ENCODE assay signal across 18 cellular contexts in genomic region chr22:33865996-33866395, GRCh38. TPM values are rescaled to one million over a fixed set of nuclear protein-coding genes. Genes with fewer than 3 reads are reported as not detected.
DNase-seq lines count a peak whose midpoint lies in the region; ATAC-seq and TF ChIP-seq lines count a peak whose summit lies in the region.
"Had no signal": no experiment of that assay in that cellular context is flagged by ENCODE, and none has a peak within 500 bp of the region (broad histone marks: within the 10 kb centered on the region; RNA-seq: fewer than 3 reads in every experiment).

No MANE protein-coding gene starts in this region.

- no peaks in the 10 kb centered on the region for H3K9me3 ChIP-seq in left ventricle myocardium inferior (replicated peaks)
- H3K9me3 ChIP-seq in esophagus muscularis mucosa, result no peaks in the 10 kb centered on the region
- H3K9me3 ChIP-seq in mucosa of descending colon, result no peaks in the 10 kb centered on the region
- H3K9me3 ChIP-seq in uterus, result no peaks in the 10 kb centered on the region
- H3K9me3 ChIP-seq: BLaER1 had no signal

- H3K36me3 ChIP-seq in left ventricle myocardium inferior (no peaks in the 10 kb centered on the region), esophagus muscularis mucosa (no peaks in the 10 kb centered on the region), mucosa of descending colon (ENCODE audit: low read depth) (no peaks in the 10 kb centered on the region), uterus (no peaks in the 10 kb centered on the region)
- H3K36me3 ChIP-seq: BLaER1 had no signal

- intact Hi-C loops in left ventricle myocardium inferior (cut with micrococcal nuclease), result no loop called here
- intact Hi-C loops in cardiac septum (cut with DNase I), result loop anchor here (2.0 to 5.0 kb wide), 3 partner anchors 39 to 84 kb away; no protein-coding TSS in a partner anchor
- intact Hi-C loops in esophagus muscularis mucosa (cut with DNase I), result no loop called here
- intact Hi-C loops in mucosa of descending colon (cut with DNase I, micrococcal nuclease), result no loop called here
- intact Hi-C loops in uterus (cut with DNase I; ENCODE audit: low total_unique reads), result no loop called here

- TF ChIP-seq POLR2A in esophagus muscularis mucosa (IDR thresholded peaks at IDR 0.05; ENCODE audit: low read depth), result no peak
- no peak for TF ChIP-seq POLR2A in uterus (IDR thresholded peaks at IDR 0.05)

- H3K27me3 ChIP-seq in left ventricle myocardium inferior (ENCODE audit: low read depth) (no peaks in the 10 kb centered on the region), esophagus muscularis mucosa (no peaks in the 10 kb centered on the region), uterus (no peaks in the 10 kb centered on the region)
- H3K27me3 ChIP-seq: BLaER1 had no signal

- TF ChIP-seq EP300 in esophagus muscularis mucosa (IDR thresholded peaks at IDR 0.05), result no peak

- 60% methylated on average over 1 of the region's 1 CpG for WGBS in esophagus muscularis mucosa

- H3K4me1 ChIP-seq in left ventricle myocardium inferior (peaks cover 100% of the 10 kb centered on the region), esophagus muscularis mucosa (peaks cover 52 to 66% (median 59%) of the 10 kb centered on the region in 4 donors), mucosa of descending colon (ENCODE audit: low read depth) (peaks cover 24% of the 10 kb centered on the region), uterus (peaks cover 0 to 6% of the 10 kb centered on the region in 2 donors)

- TF ChIP-seq CTCF in left ventricle myocardium inferior (IDR thresholded peaks at IDR 0.05; ENCODE audit: borderline replicate concordance), result no peak
- no peak for TF ChIP-seq CTCF in esophagus muscularis mucosa (IDR thresholded peaks at IDR 0.05)
- TF ChIP-seq CTCF in mucosa of descending colon (IDR thresholded peaks at IDR 0.05), result no peak
- TF ChIP-seq CTCF in uterus (IDR thresholded peaks at IDR 0.05), result no peak

- H3K27ac ChIP-seq in left ventricle myocardium inferior (replicated peaks), result peak overlapping the region; percentile 89
- H3K27ac ChIP-seq in esophagus muscularis mucosa (replicated peaks in 1 of 4), result peak overlapping the region in 3 of 4 donors; percentile 9 to 78 (median 50)
- H3K27ac ChIP-seq in uterus, result peak overlapping the region; percentile 83 to 85
- H3K27ac ChIP-seq: BLaER1, HL-60, KMS-11 had no signal

- H3K4me3 ChIP-seq in left ventricle myocardium inferior (no peak overlapping the region), esophagus muscularis mucosa (no peak overlapping the region), mucosa of descending colon (no peak overlapping the region), uterus (no peak overlapping the region)
- H3K4me3 ChIP-seq: BLaER1 had no signal

- ATAC-seq in mucosa of descending colon, result peak; percentile 61

- DNase-seq in left ventricle myocardium inferior (no peak), cardiac septum (ENCODE audit: low spot score) (no peak), esophagus muscularis mucosa (ENCODE audit: extremely low spot score) (no peak), mucosa of descending colon (peak in 1 of 3 donors; percentile 28), uterus (no peak), mesenteric fat pad (ENCODE audit: low spot score) (no peak)
- DNase-seq in activated CD4-positive, alpha-beta T cell treated with anti-CD3 and anti-CD28 coated beads, Interleukin-2, amount 50 U/mL, for 1 hour, result no peak
- DNase-seq in activated effector memory CD4-positive, alpha-beta T cell treated with anti-CD3 and anti-CD28 coated beads, Interleukin-2, amount 50 U/mL, for 16 hours, result no peak
- DNase-seq: CD4-positive, alpha-beta T cell; MM.1S; NCI-H2029; NCI-H446 treated with DMSO at 0.1 percent for 48 hours; NCI-H526; RPMI8226; SHP77 treated with DMSO at 0.1 percent for 48 hours had no signal

RNA-seq across cellular contexts. Expression of gene LARGE1, which starts 54.3 kb away (rescaled TPM):
- total RNA-seq in left ventricle myocardium inferior (117 TPM), cardiac septum (119 TPM), esophagus muscularis mucosa (10 to 100 TPM; 29.9 to 48.4 (median 32.4) TPM), mucosa of descending colon (10 to 100 TPM; 29.3 to 93.8 (median 67.7) TPM), uterus (10 to 100 TPM; 18.7 to 82.1 (median 39.2) TPM), mesenteric fat pad (26.2 TPM)
